ENCODE assay signal across 8 cellular contexts in the genomic region with DNA sequence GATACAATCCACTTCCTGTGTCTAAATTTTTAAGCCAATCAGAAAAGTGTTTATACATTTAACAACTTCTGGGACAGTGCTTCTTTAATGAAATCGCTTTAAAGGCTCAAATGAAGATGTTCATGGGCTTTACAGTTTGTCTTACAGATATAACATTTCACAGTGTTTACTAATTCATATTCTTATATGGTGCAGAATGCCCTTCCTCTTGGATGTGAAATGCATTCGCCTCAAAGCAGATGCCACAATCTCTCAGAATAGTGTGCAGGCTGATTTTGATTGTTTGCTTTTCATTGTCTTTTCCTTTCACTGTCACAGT.
A peak's percentile ranks its signal among the peaks of the same experiment; 100 is the strongest.
DNase-seq lines count a peak whose midpoint lies in the region; ATAC-seq and TF ChIP-seq lines count a peak whose summit lies in the region.

No MANE protein-coding gene starts in this region.

- H3K27me3 ChIP-seq in AG04450 (ENCODE audit: control insufficient read depth, insufficient read depth, low read length) (no peaks in the 10 kb centered on the region), brain microvascular endothelial cell (replicated peaks) (no peaks in the 10 kb centered on the region)
- H3K27me3 ChIP-seq in naive thymus-derived CD4-positive, alpha-beta T cell (ENCODE audit: control insufficient read depth in 2 of 2, insufficient read depth in 2 of 2, low read length in 2 of 2): no peaks in the 10 kb centered on the region

- POLR2A ChIA-PET in AG04450 (lab: Yijun Ruan, JAX): no interaction called here
- POLR2A ChIA-PET in naive thymus-derived CD4-positive, alpha-beta T cell (lab: Charles Lee): interaction anchor here (0.9 to 5.7 kb wide), 4 partner anchors 23 to 107 kb away, joined by 3 to 68 read pairs (median 36); no protein-coding TSS in a partner anchor
- POLR2A ChIA-PET in HEK293T (lab: Yijun Ruan, JAX): no interaction called here

- no peaks in the 10 kb centered on the region for H3K36me3 ChIP-seq in brain microvascular endothelial cell (replicated peaks)
- H3K36me3 ChIP-seq in naive thymus-derived CD4-positive, alpha-beta T cell (ENCODE audit: control insufficient read depth in 2 of 3, insufficient read depth in 3 of 3, low read length in 3 of 3): peaks cover 0 to 4% (median 0%) of the 10 kb centered on the region in 3 experiments

- H3K27me3 Mint-ChIP-seq in HFFc6 (ENCODE audit: insufficient read depth): no peaks in the 10 kb centered on the region; the same call in 1 of the 2 replicates
- H3K27me3 Mint-ChIP-seq in naive thymus-derived CD4-positive, alpha-beta T cell: no peaks in the 10 kb centered on the region

- peak overlapping the region; percentile 97 for H3K27ac Mint-ChIP-seq in HFFc6
- peak overlapping the region; percentile 93 to 99 (median 97) for H3K27ac Mint-ChIP-seq in naive thymus-derived CD4-positive, alpha-beta T cell

- ATAC-seq in naive thymus-derived CD4-positive, alpha-beta T cell: no peak
- ATAC-seq in HG02798 (IDR thresholded peaks at IDR 0.05; ENCODE audit: poor library complexity, unreplicated experiment): no peak

- DNase-seq in AG04450 (ENCODE audit: low read depth, low spot score) (no peak), HFFc6 (no peak), brain microvascular endothelial cell (no peak), NCI-H510A (lab: John Stamatoyannopoulos, UW) (no peak), DMS153 treated with DMSO at 0.1 percent for 48 hours (lab: John Stamatoyannopoulos, UW; ENCODE audit: unreplicated experiment) (no peak), HEK293T (ENCODE audit: extremely low spot score) (no peak)
- DNase-seq in naive thymus-derived CD4-positive, alpha-beta T cell: no peak

- in situ Hi-C loops in brain microvascular endothelial cell (cut with HindIII; ENCODE audit: low pct_ligation_motif_present, low sequenced_read_pairs): no loop called here

- intact Hi-C loops in naive thymus-derived CD4-positive, alpha-beta T cell (cut with micrococcal nuclease): loop anchor here (1.0 to 5.0 kb wide), 10 partner anchors 30 to 780 kb away; a partner anchor contains a TSS

- no peaks in the 10 kb centered on the region for H3K36me3 Mint-ChIP-seq in HFFc6 (ENCODE audit: low read depth)
- H3K36me3 Mint-ChIP-seq in naive thymus-derived CD4-positive, alpha-beta T cell: peaks cover 0 to 14% (median 3%) of the 10 kb centered on the region in 5 donors

- CTCF ChIA-PET in AG04450 (lab: Charles Lee): no interaction called here
- CTCF ChIA-PET in naive thymus-derived CD4-positive, alpha-beta T cell (lab: Charles Lee): no interaction called here
- CTCF ChIA-PET in HEK293T (lab: Yijun Ruan, JAX): no interaction called here

- peak overlapping the region; percentile 98 for H3K4me3 Mint-ChIP-seq in HFFc6
- peak overlapping the region; percentile 90 to 100 (median 96) for H3K4me3 Mint-ChIP-seq in naive thymus-derived CD4-positive, alpha-beta T cell

- H3K9me3 Mint-ChIP-seq in HFFc6: no peaks in the 10 kb centered on the region
- H3K9me3 Mint-ChIP-seq in naive thymus-derived CD4-positive, alpha-beta T cell: no peaks in the 10 kb centered on the region

- TF ChIP-seq CTCF in AG04450 (IDR thresholded peaks at IDR 0.05; ENCODE audit: low read depth, low read length): no peak
- no peak for TF ChIP-seq CTCF in HFFc6 (IDR thresholded peaks at IDR 0.05)
- TF ChIP-seq CTCF in brain microvascular endothelial cell (IDR thresholded peaks at IDR 0.05; ENCODE audit: low read depth, low read length, missing control alignments): no peak

- H3K4me1 ChIP-seq in naive thymus-derived CD4-positive, alpha-beta T cell (ENCODE audit: control insufficient read depth in 2 of 2, insufficient read depth in 2 of 2, low read length in 2 of 2): peaks cover 49 to 61% of the 10 kb centered on the region in 2 donors

- H3K27ac ChIP-seq in AG04450 (ENCODE audit: low read depth, low read length) (no peak overlapping the region), brain microvascular endothelial cell (peak overlapping the region; percentile 80)
- H3K27ac ChIP-seq in naive thymus-derived CD4-positive, alpha-beta T cell (ENCODE audit: low read depth, low read length): peak overlapping the region; percentile 84

- H3K9me3 ChIP-seq in AG04450 (ENCODE audit: control insufficient read depth, insufficient read depth, low read length): no peaks in the 10 kb centered on the region
- no peaks in the 10 kb centered on the region for H3K9me3 ChIP-seq in naive thymus-derived CD4-positive, alpha-beta T cell (ENCODE audit: control insufficient read depth in 2 of 3, low read length in 3 of 3)

- H3K4me3 ChIP-seq in AG04450 (ENCODE audit: low read depth, low read length) (peak overlapping the region; percentile 82), brain microvascular endothelial cell (ENCODE audit: low read depth, low read length) (no peak overlapping the region)
- peak overlapping the region; percentile 76 for H3K4me3 ChIP-seq in naive thymus-derived CD4-positive, alpha-beta T cell (ENCODE audit: low read length)

- H3K4me1 Mint-ChIP-seq in HFFc6 (ENCODE audit: low read depth): peaks cover 46% of the 10 kb centered on the region
- H3K4me1 Mint-ChIP-seq in naive thymus-derived CD4-positive, alpha-beta T cell: peaks cover 46 to 83% (median 75%) of the 10 kb centered on the region in 7 donors

TF ChIP-seq in HEK293T, 16 proteins besides CTCF, POLR2A, EP300 and RAD21:
- no peak for TF ChIP-seq LEF1 (IDR thresholded peaks at IDR 0.05; ENCODE audit: borderline replicate concordance)
